ENCODE assay signal across 8 cellular contexts in genomic region chr10:28677889-28678686, GRCh38. TPM values are rescaled to one million over a fixed set of nuclear protein-coding genes. Genes with fewer than 3 reads are reported as not detected.
A peak's percentile ranks its signal among the peaks of the same experiment; 100 is the strongest.
DNase-seq lines count a peak whose midpoint lies in the region; ATAC-seq lines count a peak whose summit lies in the region.

No MANE protein-coding gene starts in this region.

- H3K9ac ChIP-seq in rectal smooth muscle tissue (ENCODE audit: low read length) = no peak overlapping the region

- peaks cover 2% of the 10 kb centered on the region for H3K4me1 ChIP-seq in rectal smooth muscle tissue (ENCODE audit: control insufficient read depth, insufficient read depth, low read length)

- peak; percentile 7 for ATAC-seq in activated naive CD8-positive, alpha-beta T cell treated with anti-CD3 and anti-CD28 coated beads, Interleukin-2, amount 50 U/mL, for 24 hours
- ATAC-seq in left ventricle myocardium superior = peak; percentile 33

- peak overlapping the region; percentile 43 for H3K27ac Mint-ChIP-seq in activated naive CD8-positive, alpha-beta T cell treated with anti-CD3 and anti-CD28 coated beads, Interleukin-2, amount 50 U/mL, for 24 hours

- H3K4me3 ChIP-seq in rectal smooth muscle tissue (ENCODE audit: low read length) = peak overlapping the region; percentile 75

- H3K4me3 Mint-ChIP-seq in activated naive CD8-positive, alpha-beta T cell treated with anti-CD3 and anti-CD28 coated beads, Interleukin-2, amount 50 U/mL, for 24 hours = peak overlapping the region; percentile 86

- DNase-seq in NCI-H1092 treated with DMSO at 0.1 percent for 48 hours (lab: John Stamatoyannopoulos, UW) = peak; percentile 36
- DNase-seq in NCI-H1092 (lab: John Stamatoyannopoulos, UW) = no peak
- DNase-seq in NOMO-1 treated with DMSO at 0.1 percent for 48 hours (lab: John Stamatoyannopoulos, UW; ENCODE audit: unreplicated experiment) = peak; percentile 24
- peak; percentile 22 for DNase-seq in activated naive CD8-positive, alpha-beta T cell treated with anti-CD3 and anti-CD28 coated beads, Interleukin-2, amount 50 U/mL, for 24 hours
- peak; percentile 64 for DNase-seq in left ventricle myocardium superior
- no peak for DNase-seq in SK-N-DZ (ENCODE audit: low spot score)
- DNase-seq in HCEC 1CT = no peak

- H3K4me1 Mint-ChIP-seq in activated naive CD8-positive, alpha-beta T cell treated with anti-CD3 and anti-CD28 coated beads, Interleukin-2, amount 50 U/mL, for 24 hours = peaks cover 30% of the 10 kb centered on the region

- H3K36me3 ChIP-seq in rectal smooth muscle tissue (ENCODE audit: control insufficient read depth, insufficient read depth, low read length) = no peaks in the 10 kb centered on the region

- H3K27me3 Mint-ChIP-seq in activated naive CD8-positive, alpha-beta T cell treated with anti-CD3 and anti-CD28 coated beads, Interleukin-2, amount 50 U/mL, for 24 hours = peaks cover 62% of the 10 kb centered on the region

- no peak overlapping the region for H3K27ac ChIP-seq in rectal smooth muscle tissue (ENCODE audit: low read depth, low read length)

- H3K36me3 Mint-ChIP-seq in activated naive CD8-positive, alpha-beta T cell treated with anti-CD3 and anti-CD28 coated beads, Interleukin-2, amount 50 U/mL, for 24 hours (ENCODE audit: low read depth) = no peaks in the 10 kb centered on the region

- H3K27me3 ChIP-seq in rectal smooth muscle tissue (ENCODE audit: control insufficient read depth, insufficient read depth, low read length) = peaks cover 7% of the 10 kb centered on the region

- intact Hi-C loops in left ventricle myocardium superior (cut with micrococcal nuclease) = loop anchor here (5.0 kb wide), 1 partner anchor 309 kb away; no protein-coding TSS in a partner anchor

- no peaks in the 10 kb centered on the region for H3K9me3 Mint-ChIP-seq in activated naive CD8-positive, alpha-beta T cell treated with anti-CD3 and anti-CD28 coated beads, Interleukin-2, amount 50 U/mL, for 24 hours

RNA-seq across cellular contexts. Expression of gene BAMBI, which starts 0.8 kb away (rescaled TPM):
- 12.5 TPM for total RNA-seq in left ventricle myocardium superior
- 21.9 and 23.1 TPM in 2 replicates for polyA plus RNA-seq in SK-N-DZ (2014; cell fraction: cytosol; rRNA removed)
- 27.5 and 29.4 TPM in 2 replicates for polyA plus RNA-seq in SK-N-DZ (2014; cell fraction: nucleus; rRNA removed)

Comparison
In these comparisons a context has a peak if more than half of its experiments do, and no peak if none do; other contexts are left out.
1. DNase-seq: peak in NCI-H1092 treated with DMSO at 0.1 percent for 48 hours (single experiment), NOMO-1 treated with DMSO at 0.1 percent for 48 hours (single experiment), activated naive CD8-positive, alpha-beta T cell treated with anti-CD3 and anti-CD28 coated beads, Interleukin-2, amount 50 U/mL, for 24 hours (single experiment) and left ventricle myocardium superior (single experiment); none in NCI-H1092 (single experiment), SK-N-DZ (single experiment) and HCEC 1CT (single experiment).